9 cellular contexts compared by ENCODE assay signal in the genomic region with DNA sequence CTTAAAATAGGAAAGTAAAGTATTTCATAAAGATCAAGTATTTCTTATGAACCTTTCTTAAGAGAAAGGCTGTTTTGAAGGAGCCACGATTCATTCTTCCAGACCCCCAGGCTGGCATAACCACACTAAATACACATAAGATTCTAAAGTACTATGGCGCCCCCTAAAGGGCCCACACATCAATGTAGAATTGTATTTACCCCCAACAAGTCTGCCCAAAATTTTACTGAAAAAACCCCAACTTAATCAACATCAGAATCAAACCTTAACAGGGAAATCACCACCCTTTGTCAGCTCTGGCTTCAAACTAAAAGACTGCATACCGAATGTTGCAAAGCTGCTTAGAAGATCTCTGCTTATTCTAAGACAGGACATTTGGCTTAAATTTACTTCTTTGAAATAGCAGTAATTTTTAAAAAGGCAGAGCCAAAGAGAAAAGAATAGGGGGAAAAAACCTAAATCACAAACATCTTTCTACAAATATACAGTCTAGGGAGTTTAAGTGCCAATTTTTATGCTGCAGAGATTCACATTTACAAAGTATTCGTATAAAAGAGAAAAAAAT. TPM values are rescaled to one million over a fixed set of nuclear protein-coding genes. Genes with fewer than 3 reads are reported as not detected.
DNase-seq lines count a peak whose midpoint lies in the region; ATAC-seq, FAIRE-seq and TF ChIP-seq lines count a peak whose summit lies in the region.
"Had no signal": no experiment of that assay in that cellular context is flagged by ENCODE, and none has a peak within 500 bp of the region (broad histone marks: within the 10 kb centered on the region; RNA-seq: fewer than 3 reads in every experiment).

No MANE protein-coding gene starts in this region.

- H3K4me3 Mint-ChIP-seq in CD14-positive monocyte (no peak overlapping the region), astrocyte (ENCODE audit: unreplicated experiment) (no peak overlapping the region)

- H3K27ac Mint-ChIP-seq in CD14-positive monocyte (peak overlapping the region in 1 of 7 donors; percentile 34), astrocyte (ENCODE audit: unreplicated experiment) (no peak overlapping the region)

- no peaks in the 10 kb centered on the region for H4K20me1 ChIP-seq in astrocyte (ENCODE audit: insufficient read depth, low read length)

- DNase-seq in CD14-positive monocyte (ENCODE audit: low spot score) = no peak
- DNase-seq in GM13977 (ENCODE audit: low spot score) = no peak
- peak; percentile 60 for DNase-seq in NT2/D1 (ENCODE audit: low read depth, low spot score)
- DNase-seq in astrocyte (ENCODE audit: low read depth) = no peak
- peak; percentile 45 for DNase-seq in kidney tubule cell (ENCODE audit: low spot score)
- no peak for DNase-seq in DMS153 (lab: John Stamatoyannopoulos, UW)

- H3K9me3 ChIP-seq in NT2/D1 (ENCODE audit: insufficient read depth, low read length) (no peaks in the 10 kb centered on the region), astrocyte (ENCODE audit: insufficient read depth, low read depth, low read length) (no peaks in the 10 kb centered on the region)

- H3K27me3 Mint-ChIP-seq in CD14-positive monocyte (ENCODE audit: low read depth in 3 of 3) (peaks cover 0 to 2% (median 0%) of the 10 kb centered on the region in 3 donors), astrocyte (ENCODE audit: low read depth, unreplicated experiment) (no peaks in the 10 kb centered on the region)

- peaks cover 64 to 67% of the 10 kb centered on the region in 2 donors for H3K36me3 Mint-ChIP-seq in CD14-positive monocyte
- H3K36me3 Mint-ChIP-seq in astrocyte (ENCODE audit: low read depth, unreplicated experiment) = peaks cover 6% of the 10 kb centered on the region

- H3K79me2 ChIP-seq in astrocyte (ENCODE audit: insufficient read depth, low read length) = no peaks in the 10 kb centered on the region

- no peaks in the 10 kb centered on the region for H3K4me1 ChIP-seq in NT2/D1 (ENCODE audit: insufficient read depth, insufficient read length)
- peaks cover 3% of the 10 kb centered on the region for H3K4me1 ChIP-seq in astrocyte (ENCODE audit: insufficient read depth, low read length)

- no peak overlapping the region for H3K4me2 ChIP-seq in astrocyte (ENCODE audit: low read length)

- FAIRE-seq in astrocyte (lab: Jason Lieb, UNC) = no peak

- H3K36me3 ChIP-seq in NT2/D1 (ENCODE audit: insufficient read depth, insufficient read length, low read length) (peaks cover 36% of the 10 kb centered on the region), astrocyte (ENCODE audit: insufficient read depth, low read length) (peaks cover 37% of the 10 kb centered on the region)

- no peak for ATAC-seq in HG03457 (IDR thresholded peaks at IDR 0.05; ENCODE audit: unreplicated experiment)
- ATAC-seq in HG02938 (IDR thresholded peaks at IDR 0.05; ENCODE audit: unreplicated experiment) = no peak
- ATAC-seq: left colon had no signal

- H3K9me3 Mint-ChIP-seq in CD14-positive monocyte (no peaks in the 10 kb centered on the region), astrocyte (ENCODE audit: unreplicated experiment) (no peaks in the 10 kb centered on the region)

- no peak overlapping the region for H3K9ac ChIP-seq in NT2/D1 (ENCODE audit: insufficient read length, low read depth)
- H3K9ac ChIP-seq in astrocyte (ENCODE audit: low read length) = no peak overlapping the region

- intact Hi-C loops in CD14-positive monocyte (cut with micrococcal nuclease) = no loop called here

- H3K4me3 ChIP-seq in NT2/D1 (ENCODE audit: insufficient read length, low read depth) (no peak overlapping the region), astrocyte (ENCODE audit: insufficient read depth, low read depth, low read length) (no peak overlapping the region)

- in situ Hi-C loops in GM13977 (cut with MboI; ENCODE audit: low pct_unique_long_range_greater_than_20kb, low sequenced_read_pairs, unreplicated experiment) = loop anchor here (10.0 kb wide), 1 partner anchor 95 kb away; no protein-coding TSS in a partner anchor

- H3K27me3 ChIP-seq in NT2/D1 (ENCODE audit: insufficient read depth, insufficient read length) = no peaks in the 10 kb centered on the region
- H3K27me3 ChIP-seq in astrocyte (ENCODE audit: insufficient read depth, low read length) = no peaks in the 10 kb centered on the region

- H3K27ac ChIP-seq in astrocyte (ENCODE audit: low read depth, low read length) = no peak overlapping the region

- H3K4me1 Mint-ChIP-seq in CD14-positive monocyte (no peaks in the 10 kb centered on the region), astrocyte (ENCODE audit: low read depth, unreplicated experiment) (peaks cover 8% of the 10 kb centered on the region)

- TF ChIP-seq CTCF in CD14-positive monocyte (IDR thresholded peaks at IDR 0.05) = peak; percentile 60
- peak; percentile 59 for TF ChIP-seq CTCF in GM13977 (IDR thresholded peaks at IDR 0.05; ENCODE audit: extremely low read depth, insufficient read depth, missing control alignments)
- TF ChIP-seq CTCF in astrocyte (IDR thresholded peaks at IDR 0.05; ENCODE audit: insufficient read depth, low read depth, low read length) = peak; percentile 64

- H2AFZ ChIP-seq in astrocyte (ENCODE audit: low read depth, low read length) = no peak overlapping the region

RNA-seq across cellular contexts. Expression of a gene that starts 20.4 kb away (rescaled TPM):
- polyA plus RNA-seq in CD14-positive monocyte = 1 to 10 TPM in 1 of 2 donors, under 1 TPM in 1; 0.58 to 1.1 TPM
- 1.0 and 1.7 TPM in 2 replicates for total RNA-seq in astrocyte

RNA-seq across cellular contexts. Expression of a gene that starts 27.0 kb away (rescaled TPM):
- 10 to 100 TPM; 29.9 to 38.5 TPM for polyA plus RNA-seq in CD14-positive monocyte
- 43.7 and 47.4 TPM in 2 replicates for total RNA-seq in astrocyte

Comparison
In these comparisons a context has a peak if more than half of its experiments do, and no peak if none do; other contexts are left out.
1. DNase-seq: peak in NT2/D1 (single experiment) and kidney tubule cell (single experiment); none in CD14-positive monocyte (single experiment), GM13977 (single experiment), astrocyte (single experiment) and DMS153 (single experiment).
2. Peak in every context shown above with its lines, with median percentiles within 50 percentile points of each other: CTCF ChIP-seq.